In genomic region chr5:149381986-149382338, GRCh38 we compare ENCODE assay signal across 8 cellular contexts. TPM values are rescaled to one million over a fixed set of nuclear protein-coding genes. Genes with fewer than 3 reads are reported as not detected.
DNase-seq lines count a peak whose midpoint lies in the region; ATAC-seq and TF ChIP-seq lines count a peak whose summit lies in the region.

No MANE protein-coding gene starts in this region.

- intact Hi-C loops in ovary (cut with DNase I): loop anchor here (2.0 to 5.0 kb wide), 4 partner anchors 40 to 170 kb away; partner anchors contain the start of gene CSNK1A1 (in 1 of the 4)

- H3K4me3 ChIP-seq in BJ (ENCODE audit: low read depth, low read length): no peak overlapping the region
- no peak overlapping the region for H3K4me3 ChIP-seq in SJSA1
- peak overlapping the region; percentile 13 for H3K4me3 ChIP-seq in ovary
- H3K4me3 ChIP-seq in tibial nerve: no peak overlapping the region

- no peak for TF ChIP-seq EP300 in ovary (IDR thresholded peaks at IDR 0.05)
- no peak for TF ChIP-seq EP300 in tibial nerve (IDR thresholded peaks at IDR 0.05)

- POLR2A ChIA-PET in BJ (lab: Charles Lee): no interaction called here

- H3K27me3 ChIP-seq in BJ (ENCODE audit: control insufficient read depth, insufficient read depth, low read length) (peaks cover 1% of the 10 kb centered on the region; the same call in 1 of the 2 replicates), SJSA1 (replicated peaks) (no peaks in the 10 kb centered on the region), ovary (no peaks in the 10 kb centered on the region), tibial nerve (no peaks in the 10 kb centered on the region)

- H3K36me3 ChIP-seq in BJ (ENCODE audit: control insufficient read depth, insufficient read depth, low read length) (no peaks in the 10 kb centered on the region), SJSA1 (no peaks in the 10 kb centered on the region), ovary (no peaks in the 10 kb centered on the region), tibial nerve (no peaks in the 10 kb centered on the region)

- WGBS in ovary, 3 donors: 16 to 28% (median 18%) methylated on average over 15 to 16 of the region's 16 CpGs
- 31 to 42% methylated on average over 10 to 12 of the region's 16 CpGs for WGBS in tibial nerve, 2 donors

- peak; percentile 95 for TF ChIP-seq CTCF in BJ (IDR thresholded peaks at IDR 0.05; ENCODE audit: insufficient read depth, low read depth, low read length)
- TF ChIP-seq CTCF in ovary (IDR thresholded peaks at IDR 0.05): peak; percentile 70 to 94 (median 91)
- TF ChIP-seq CTCF in tibial nerve (IDR thresholded peaks at IDR 0.05): peak; percentile 81 to 95 (median 91)

- ATAC-seq in GM19043 (IDR thresholded peaks at IDR 0.05; ENCODE audit: low read depth, unreplicated experiment): peak; percentile 84

- CTCF ChIA-PET in BJ (lab: Yijun Ruan, JAX): interaction anchor here (0.7 to 14.2 kb wide), 27 partner anchors 8 to 184 kb away, joined by 3 to 257 read pairs (median 5); partner anchors contain the start of genes CSNK1A1 and PCYOX1L

- DNase-seq in BJ (ENCODE audit: low read depth) (no peak), HPDE6-E6E7 (ENCODE audit: extremely low spot score) (peak; percentile 73), SJSA1 (ENCODE audit: low read depth in 1 of 2, low spot score in 2 of 2) (peak; percentile 83 to 89), glomerular visceral epithelial cell (ENCODE audit: extremely low spot score) (peak; percentile 76), ovary (peak; percentile 78 to 91 (median 89)), tibial nerve (ENCODE audit: low spot score in 2 of 2) (peak; percentile 53 to 82)
- peak; percentile 55 to 69 (median 60) for DNase-seq in activated naive CD4-positive, alpha-beta T cell (lab: John Stamatoyannopoulos, UW)

- H3K27ac ChIP-seq in SJSA1 (no peak overlapping the region), ovary (peak overlapping the region in 1 of 2 donors; percentile 58), tibial nerve (peak overlapping the region in 3 of 4 donors; percentile 20 to 83 (median 79))

- H3K9me3 ChIP-seq in SJSA1 (replicated peaks) (no peaks in the 10 kb centered on the region), ovary (no peaks in the 10 kb centered on the region), tibial nerve (no peaks in the 10 kb centered on the region)

- peaks cover 23% of the 10 kb centered on the region for H3K4me1 ChIP-seq in SJSA1 (replicated peaks)
- peaks cover 48% of the 10 kb centered on the region for H3K4me1 ChIP-seq in ovary (ENCODE audit: insufficient read depth)
- peaks cover 0 to 65% (median 5%) of the 10 kb centered on the region in 4 donors for H3K4me1 ChIP-seq in tibial nerve

- no peak for TF ChIP-seq POLR2A in ovary (IDR thresholded peaks at IDR 0.05)
- TF ChIP-seq POLR2A in tibial nerve (IDR thresholded peaks at IDR 0.05): no peak

RNA-seq across cellular contexts. Expression of gene IL17B, which starts 2.9 kb away (rescaled TPM):
- 0.49 and 0.90 TPM in 2 replicates for polyA plus RNA-seq in BJ (2011; rRNA removed)
- polyA minus RNA-seq in BJ (2011; rRNA and poly(A)+ RNA removed): 0.93 and 1.1 TPM in 2 replicates
- total RNA-seq in SJSA1 (2014; rRNA removed; shearing (Covaris generic)): 1.00 TPM in 1 of 2 replicates, not detected in the other
- under 1 TPM in 2 of 7 donors, not detected in 5; 0.47 to 0.54 TPM for total RNA-seq in ovary
- 1 to 10 TPM in 1 of 2 donors, not detected in 1; 1.7 TPM for polyA plus RNA-seq in ovary
- total RNA-seq in tibial nerve: 100 to 1,000 TPM in 1 of 4 donors, 10 to 100 TPM in 3; 22.8 to 109 (median 80.7) TPM

RNA-seq across cellular contexts. Expression of gene PCYOX1L, which starts 24.1 kb away (rescaled TPM):
- 10.2 and 12.8 TPM in 2 replicates for polyA plus RNA-seq in BJ (2011; rRNA removed)
- polyA minus RNA-seq in BJ (2011; rRNA and poly(A)+ RNA removed): 3.3 and 7.9 TPM in 2 replicates
- 23.7 and 26.4 TPM in 2 replicates for total RNA-seq in SJSA1 (2014; rRNA removed; shearing (Covaris generic))
- total RNA-seq in ovary: 10 to 100 TPM in 2 of 7 donors, 1 to 10 TPM in 5; 5.8 to 11.5 (median 8.8) TPM
- 10 to 100 TPM in 1 of 2 donors, 1 to 10 TPM in 1; 7.1 to 15.2 TPM for polyA plus RNA-seq in ovary
- 1 to 10 TPM; 5.0 to 8.2 (median 6.7) TPM for total RNA-seq in tibial nerve

RNA-seq across cellular contexts. Expression of gene GRPEL2, which starts 36.7 kb away (rescaled TPM):
- polyA plus RNA-seq in BJ (2011; rRNA removed): 17.1 and 18.0 TPM in 2 replicates
- 16.6 and 21.9 TPM in 2 replicates for polyA minus RNA-seq in BJ (2011; rRNA and poly(A)+ RNA removed)
- 29.6 and 35.0 TPM in 2 replicates for total RNA-seq in SJSA1 (2014; rRNA removed; shearing (Covaris generic))
- total RNA-seq in ovary: 10 to 100 TPM in 6 of 7 donors, 1 to 10 TPM in 1; 7.8 to 17.5 (median 13.0) TPM
- polyA plus RNA-seq in ovary: 1 to 10 TPM; 5.9 to 6.8 TPM
- total RNA-seq in tibial nerve: 10 to 100 TPM in 2 of 4 donors, 1 to 10 TPM in 2; 6.5 to 13.5 (median 10.3) TPM

Comparison
In these comparisons a context has a peak if more than half of its experiments do, and no peak if none do; other contexts are left out.
1. RNA of gene IL17B, which starts 2.9 kb away (total RNA-seq): 22.8 to 109 TPM in tibial nerve; 1.00 TPM in SJSA1 and 0.47 to 0.54 TPM in ovary; every median in the first group is over 10 times any median in the second.
2. Peak in every context shown above with its lines, with median percentiles within 50 percentile points of each other: CTCF ChIP-seq.